ENCODE assay signal across 1 cellular context in the genomic region with DNA sequence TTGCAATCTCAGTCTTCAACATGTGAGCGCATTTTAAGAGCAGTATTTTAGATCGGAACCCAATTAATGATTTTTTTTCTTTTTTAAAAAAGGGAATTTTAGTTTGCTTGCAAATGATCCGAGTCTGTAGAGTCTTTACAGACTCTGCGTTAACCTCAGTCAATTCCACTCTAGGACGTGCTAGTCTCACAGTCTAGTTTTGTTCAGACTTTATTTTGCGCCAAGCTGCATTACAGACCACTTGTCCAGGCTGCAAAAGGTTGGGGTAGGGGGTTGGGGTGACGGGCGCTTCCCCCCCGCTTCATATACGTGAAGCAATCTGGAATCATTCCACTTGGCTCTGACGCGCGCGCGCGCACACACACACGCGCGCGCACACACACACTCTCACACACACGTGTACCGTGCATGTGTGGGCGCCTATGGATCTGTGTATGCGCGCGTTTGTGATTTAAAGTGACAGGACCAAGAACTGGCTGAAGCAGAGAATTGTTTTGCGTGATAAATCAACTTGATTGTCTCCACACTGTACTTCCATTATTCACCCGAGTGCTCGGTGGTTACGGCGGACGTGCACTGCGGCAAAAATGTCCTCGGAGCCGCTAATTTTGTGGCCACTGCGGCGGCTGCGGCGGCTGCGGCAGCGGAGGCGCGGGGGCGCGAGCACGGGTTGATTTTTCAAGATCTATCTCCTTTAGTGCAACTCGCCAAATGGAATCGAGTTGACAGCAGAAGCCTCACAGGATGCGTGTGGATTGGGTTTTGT.
TF ChIP-seq lines count a peak whose summit lies in the region.

No MANE protein-coding gene starts in this region.

TF ChIP-seq in K562, 482 proteins besides CTCF, POLR2A, EP300 and RAD21 (continued from another document and continues in another):
- TF ChIP-seq ZBTB34 (CRISPR knock-in tag; IDR thresholded peaks at IDR 0.05) (no peak), ZNF830 (CRISPR knock-in tag; IDR thresholded peaks at IDR 0.05) (no peak), PTRF (tag; IDR thresholded peaks at IDR 0.05) (no peak), KDM4B (IDR thresholded peaks at IDR 0.05; ENCODE audit: borderline replicate concordance in 2 of 2, low read depth in 1 of 2) (no peak), SIRT6 (IDR thresholded peaks at IDR 0.05; ENCODE audit: low read depth, low read length) (no peak), CSDE1 (IDR thresholded peaks at IDR 0.05) (no peak), PRPF4 (IDR thresholded peaks at IDR 0.05; ENCODE audit: insufficient read depth, low read depth, low read length, poor library complexity, severe bottlenecking) (no peak), HDAC2 (IDR thresholded peaks at IDR 0.05) (peak; percentile 60; the same call in 1 of the 2 replicates), PHB (CRISPR knock-in tag; IDR thresholded peaks at IDR 0.05) (no peak), ZNF311 (CRISPR knock-in tag; IDR thresholded peaks at IDR 0.05) (0 out of 2 replicates have a peak, but pooled peaks have one; percentile 17), ZEB2 (IDR thresholded peaks at IDR 0.05) (no peak), MECOM (CRISPR knock-in tag; IDR thresholded peaks at IDR 0.05) (no peak), SMAD4 (CRISPR knock-in tag; conservative IDR thresholded peaks at IDR 0.05) (peak; percentile 33; the same call in 1 of the 2 replicates), ELK3 (CRISPR knock-in tag; IDR thresholded peaks at IDR 0.05) (no peak), ARID4B (CRISPR knock-in tag; IDR thresholded peaks at IDR 0.05) (no peak), SMC3 (conservative IDR thresholded peaks at IDR 0.05; ENCODE audit: insufficient read depth, low read depth, low read length) (no peak), CBFA2T3 (IDR thresholded peaks at IDR 0.05) (no peak), PRDM10 (IDR thresholded peaks at IDR 0.05; ENCODE audit: partially characterized antibody) (no peak), ZBTB8A (IDR thresholded peaks at IDR 0.05; ENCODE audit: partially characterized antibody) (no peak), CUX1 (CRISPR knock-in tag; IDR thresholded peaks at IDR 0.05) (no peak), GTF3C2 (IDR thresholded peaks at IDR 0.05; ENCODE audit: borderline replicate concordance, extremely low read depth, insufficient read length) (no peak), ETV6 (IDR thresholded peaks at IDR 0.05; ENCODE audit: borderline replicate concordance in 1 of 2, low read depth in 2 of 2, low read length in 1 of 2) (no peak), ETV6 (CRISPR knock-in tag; IDR thresholded peaks at IDR 0.05; ENCODE audit: borderline replicate concordance) (no peak), CHCHD3 (CRISPR knock-in tag; IDR thresholded peaks at IDR 0.05) (no peak), ZNF584 (CRISPR knock-in tag; IDR thresholded peaks at IDR 0.05; ENCODE audit: low read depth) (no peak; the same call in 1 of the 2 replicates), MCM3 (IDR thresholded peaks at IDR 0.05) (no peak)
- TF ChIP-seq, protein P1, sequence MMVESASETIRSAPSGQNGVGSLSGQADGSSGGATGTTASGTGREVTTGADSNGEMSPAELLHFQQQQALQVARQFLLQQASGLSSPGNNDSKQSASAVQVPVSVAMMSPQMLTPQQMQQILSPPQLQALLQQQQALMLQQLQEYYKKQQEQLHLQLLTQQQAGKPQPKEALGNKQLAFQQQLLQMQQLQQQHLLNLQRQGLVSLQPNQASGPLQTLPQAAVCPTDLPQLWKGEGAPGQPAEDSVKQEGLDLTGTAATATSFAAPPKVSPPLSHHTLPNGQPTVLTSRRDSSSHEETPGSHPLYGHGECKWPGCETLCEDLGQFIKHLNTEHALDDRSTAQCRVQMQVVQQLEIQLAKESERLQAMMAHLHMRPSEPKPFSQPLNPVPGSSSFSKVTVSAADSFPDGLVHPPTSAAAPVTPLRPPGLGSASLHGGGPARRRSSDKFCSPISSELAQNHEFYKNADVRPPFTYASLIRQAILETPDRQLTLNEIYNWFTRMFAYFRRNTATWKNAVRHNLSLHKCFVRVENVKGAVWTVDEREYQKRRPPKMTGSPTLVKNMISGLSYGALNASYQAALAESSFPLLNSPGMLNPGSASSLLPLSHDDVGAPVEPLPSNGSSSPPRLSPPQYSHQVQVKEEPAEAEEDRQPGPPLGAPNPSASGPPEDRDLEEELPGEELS (CRISPR knock-in tag; IDR thresholded peaks at IDR 0.05; ENCODE audit: borderline replicate concordance) = no peak
- TF ChIP-seq, protein P2, sequence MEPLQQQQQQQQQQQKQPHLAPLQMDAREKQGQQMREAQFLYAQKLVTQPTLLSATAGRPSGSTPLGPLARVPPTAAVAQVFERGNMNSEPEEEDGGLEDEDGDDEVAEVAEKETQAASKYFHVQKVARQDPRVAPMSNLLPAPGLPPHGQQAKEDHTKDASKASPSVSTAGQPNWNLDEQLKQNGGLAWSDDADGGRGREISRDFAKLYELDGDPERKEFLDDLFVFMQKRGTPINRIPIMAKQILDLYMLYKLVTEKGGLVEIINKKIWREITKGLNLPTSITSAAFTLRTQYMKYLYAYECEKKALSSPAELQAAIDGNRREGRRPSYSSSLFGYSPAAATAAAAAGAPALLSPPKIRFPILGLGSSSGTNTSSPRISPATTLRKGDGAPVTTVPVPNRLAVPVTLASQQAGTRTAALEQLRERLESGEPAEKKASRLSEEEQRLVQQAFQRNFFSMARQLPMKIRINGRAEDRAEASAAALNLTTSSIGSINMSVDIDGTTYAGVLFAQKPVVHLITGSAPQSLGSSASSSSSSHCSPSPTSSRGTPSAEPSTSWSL (CRISPR knock-in tag; IDR thresholded peaks at IDR 0.05; ENCODE audit: borderline replicate concordance) = no peak
